15 cellular contexts compared by ENCODE assay signal in the genomic region with DNA sequence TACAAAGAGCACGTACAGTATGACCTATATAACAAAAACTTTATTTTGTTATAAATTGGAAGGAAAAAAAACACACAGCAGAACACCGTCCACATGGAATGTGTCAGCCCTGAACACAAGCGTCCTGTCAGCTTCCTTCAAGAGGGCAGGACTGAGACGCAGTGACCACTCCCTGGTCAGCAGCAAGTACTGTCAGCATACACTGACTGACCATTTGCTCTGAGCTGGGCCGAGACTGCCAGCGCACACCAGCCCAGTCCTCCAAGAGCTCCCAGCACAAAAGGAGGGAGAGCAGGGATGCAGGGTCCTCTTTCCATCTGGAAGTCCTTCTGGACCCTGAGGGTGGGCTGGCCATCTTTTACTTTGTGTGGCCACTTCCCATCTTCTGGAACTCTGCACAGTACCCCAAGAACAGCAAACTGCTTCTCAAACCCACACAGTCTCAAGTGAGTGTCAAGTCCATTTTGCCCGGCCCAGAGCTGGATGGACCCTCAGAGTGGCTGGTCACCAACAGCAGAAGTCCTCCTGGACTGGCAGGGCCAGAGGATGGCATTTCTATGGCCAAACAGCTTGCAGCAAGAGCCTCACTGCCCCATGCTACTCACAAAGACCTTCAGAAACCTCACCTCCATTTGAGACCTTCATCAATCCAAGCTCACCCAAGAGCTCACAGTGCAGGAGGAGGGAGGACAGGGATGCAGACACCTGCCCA. TPM values are rescaled to one million over a fixed set of nuclear protein-coding genes. Genes with fewer than 3 reads are reported as not detected.
DNase-seq lines count a peak whose midpoint lies in the region; ATAC-seq, FAIRE-seq and TF ChIP-seq lines count a peak whose summit lies in the region.
"Had no signal": no experiment of that assay in that cellular context is flagged by ENCODE, and none has a peak within 500 bp of the region (broad histone marks: within the 10 kb centered on the region; RNA-seq: fewer than 3 reads in every experiment).

No MANE protein-coding gene starts in this region.

- no peaks in the 10 kb centered on the region for H3K27me3 Mint-ChIP-seq in WTC11 (ENCODE audit: low read depth)

- 55 to 60% methylated on average over 7 of the region's 7 CpGs for WGBS in heart right ventricle, 2 donors
- 38 to 84% methylated on average over 1 to 7 of the region's 7 CpGs for WGBS in transverse colon (ENCODE audit: low coverage in 1 of 2), 2 donors

- H3K27ac ChIP-seq in heart right ventricle (peak overlapping the region in 9 of 10 donors; percentile 37 to 67 (median 46)), endothelial cell of umbilical vein (ENCODE audit: insufficient read depth, low read depth, low read length) (no peak overlapping the region), transverse colon (peak overlapping the region in 3 of 4 donors; percentile 28 to 57 (median 46)), tibial artery (no peak overlapping the region)

- POLR2A ChIA-PET in WTC11 (lab: Charles Lee) (no interaction called here), endothelial cell of umbilical vein (lab: Charles Lee) (no interaction called here)

- H3K36me3 ChIP-seq in heart right ventricle = peaks cover 0 to 19% (median 0%) of the 10 kb centered on the region in 9 donors
- peaks cover 0 to 11% of the 10 kb centered on the region in 2 experiments for H3K36me3 ChIP-seq in endothelial cell of umbilical vein (ENCODE audit: control insufficient read depth in 2 of 2, extremely low read depth in 1 of 2, insufficient read depth in 2 of 2, low read length in 2 of 2)
- no peaks in the 10 kb centered on the region for H3K36me3 ChIP-seq in transverse colon
- H3K36me3 ChIP-seq in tibial artery = no peaks in the 10 kb centered on the region

- peak in 7 of 8 donors; percentile 35 to 69 (median 54) for ATAC-seq in heart right ventricle
- no peak for ATAC-seq in WTC11
- ATAC-seq in GM19324 (IDR thresholded peaks at IDR 0.05; ENCODE audit: low FRiP score, unreplicated experiment) = no peak

- H3K27me3 ChIP-seq in heart right ventricle (peaks cover 0 to 4% (median 0%) of the 10 kb centered on the region in 7 donors), endothelial cell of umbilical vein (ENCODE audit: control insufficient read depth in 2 of 2, insufficient read depth in 2 of 2, low read length in 2 of 2) (no peaks in the 10 kb centered on the region), transverse colon (no peaks in the 10 kb centered on the region), tibial artery (no peaks in the 10 kb centered on the region)

- H3K4me1 ChIP-seq in heart right ventricle (peaks cover 0 to 59% (median 20%) of the 10 kb centered on the region in 9 donors), endothelial cell of umbilical vein (ENCODE audit: control insufficient read depth, extremely low read depth, insufficient read depth, low read length) (peaks cover 21% of the 10 kb centered on the region), transverse colon (peaks cover 6 to 46% (median 28%) of the 10 kb centered on the region in 4 donors), tibial artery (peaks cover 0 to 5% (median 0%) of the 10 kb centered on the region in 4 donors)

- peaks cover 24% of the 10 kb centered on the region for H3K36me3 Mint-ChIP-seq in WTC11

- DNase-seq in heart right ventricle = no peak
- DNase-seq in cardiac septum (ENCODE audit: low spot score) = no peak
- no peak for DNase-seq in WTC11 (ENCODE audit: low spot score)
- DNase-seq in endothelial cell of umbilical vein (ENCODE audit: low read depth, low spot score) = peak; percentile 33
- no peak for DNase-seq in transverse colon
- no peak for DNase-seq in tibial artery
- no peak for DNase-seq in NCI-H524 treated with DMSO at 0.1 percent for 48 hours (lab: John Stamatoyannopoulos, UW)
- DNase-seq: DND-41, NCI-H1105, NCI-H446 treated with DMSO at 0.1 percent for 48 hours, RPMI8226 had no signal

- TF ChIP-seq EP300 in transverse colon (IDR thresholded peaks at IDR 0.05; ENCODE audit: low read depth) = no peak

- peaks cover 4% of the 10 kb centered on the region; the same call in 1 of the 2 replicates for H3K9me3 Mint-ChIP-seq in WTC11
- H3K9me3 Mint-ChIP-seq: mesothelial cell of epicardium had no signal

- TF ChIP-seq POLR2A in endothelial cell of umbilical vein (IDR thresholded peaks at IDR 0.05; ENCODE audit: low read depth, low read length) (no peak), transverse colon (IDR thresholded peaks at IDR 0.05) (no peak)

- no peak overlapping the region for H3K4me3 Mint-ChIP-seq in WTC11
- H3K4me3 Mint-ChIP-seq: mesothelial cell of epicardium had no signal

- peaks cover 37% of the 10 kb centered on the region for H3K4me1 Mint-ChIP-seq in WTC11

- no TSS peak for BruUV-seq in endothelial cell of umbilical vein (replicated peaks; lab: Mats Ljungman, UMichigan)

- H3K9me3 ChIP-seq in heart right ventricle (no peaks in the 10 kb centered on the region), endothelial cell of umbilical vein (replicated peaks; ENCODE audit: control insufficient read depth, insufficient read depth, low read length) (no peaks in the 10 kb centered on the region), transverse colon (no peaks in the 10 kb centered on the region), tibial artery (no peaks in the 10 kb centered on the region)

- no peaks in the 10 kb centered on the region for H3K9me1 ChIP-seq in endothelial cell of umbilical vein (replicated peaks; ENCODE audit: control insufficient read depth, extremely low read depth, insufficient read depth, low read length)

- no peak overlapping the region for H3K4me2 ChIP-seq in endothelial cell of umbilical vein (ENCODE audit: insufficient read depth, low read length)

- H4K20me1 ChIP-seq in endothelial cell of umbilical vein (replicated peaks; ENCODE audit: control insufficient read depth, extremely low read depth, insufficient read depth, low read length) = no peaks in the 10 kb centered on the region

- peak; percentile 56 for FAIRE-seq in endothelial cell of umbilical vein (lab: Jason Lieb, UNC)
- FAIRE-seq: frontal cortex, TTC549 had no signal

- in situ Hi-C loops in transverse colon (cut with MboI; ENCODE audit: low pct_ligation_motif_present in 1 of 4, low pct_unique_long_range_greater_than_20kb in 1 of 4, low sequenced_read_pairs in 3 of 4) = loop anchor here in 1 of 4 donors (25.0 kb wide), 1 partner anchor 94 kb away; no protein-coding TSS in a partner anchor

- no peak overlapping the region for H3K9ac ChIP-seq in endothelial cell of umbilical vein (replicated peaks; ENCODE audit: extremely low read depth, insufficient read depth, low read length)

- no peak overlapping the region for H2AFZ ChIP-seq in endothelial cell of umbilical vein (ENCODE audit: low read depth, low read length)

- dilution Hi-C loops in endothelial cell of umbilical vein (cut with MboI; ENCODE audit: extremely low pct_ligation_motif_present, low sequenced_read_pairs) = no loop called here

- intact Hi-C loops in heart right ventricle (cut with DNase I) = no loop called here
- intact Hi-C loops in cardiac septum (cut with DNase I) = no loop called here
- intact Hi-C loops in endothelial cell of umbilical vein (cut with micrococcal nuclease) = no loop called here
- intact Hi-C loops in transverse colon (cut with DNase I; ENCODE audit: low total_unique reads) = no loop called here
- intact Hi-C loops in tibial artery (cut with DNase I; ENCODE audit: low total_unique reads) = no loop called here

- peak overlapping the region; percentile 19 for H3K27ac Mint-ChIP-seq in WTC11
- H3K27ac Mint-ChIP-seq: mesothelial cell of epicardium had no signal

- CTCF ChIA-PET in WTC11 (lab: Charles Lee) (interaction anchor here (1.3 to 1.7 kb wide), 2 partner anchors 51 to 83 kb away, joined by 3 to 8 read pairs; no protein-coding TSS in a partner anchor), endothelial cell of umbilical vein (lab: Charles Lee) (interaction anchor here (1.0 to 2.9 kb wide), 4 partner anchors 8 to 83 kb away, joined by 3 to 12 read pairs (median 7); no protein-coding TSS in a partner anchor)

- H3K4me3 ChIP-seq in heart right ventricle (no peak overlapping the region), endothelial cell of umbilical vein (replicated peaks in 1 of 3; ENCODE audit: insufficient read depth in 1 of 3, low read depth in 1 of 3, low read length in 3 of 3) (no peak overlapping the region), transverse colon (no peak overlapping the region), tibial artery (no peak overlapping the region)

- TF ChIP-seq CTCF in heart right ventricle (IDR thresholded peaks at IDR 0.05) = no peak
- no peak for TF ChIP-seq CTCF in WTC11 (IDR thresholded peaks at IDR 0.05)
- TF ChIP-seq CTCF in endothelial cell of umbilical vein (IDR thresholded peaks at IDR 0.05; ENCODE audit: extremely low read depth in 1 of 2, insufficient read depth in 1 of 2, low read depth in 1 of 2, low read length in 2 of 2) = no peak
- TF ChIP-seq CTCF in transverse colon (IDR thresholded peaks at IDR 0.05) = no peak
- TF ChIP-seq CTCF in tibial artery (IDR thresholded peaks at IDR 0.05) = no peak

- peaks cover 14% of the 10 kb centered on the region for H3K79me2 ChIP-seq in endothelial cell of umbilical vein (ENCODE audit: control insufficient read depth, insufficient read depth, low read length)

TF ChIP-seq in endothelial cell of umbilical vein, 7 proteins besides CTCF, POLR2A, EP300 and RAD21:
- no peak for TF ChIP-seq JUN (IDR thresholded peaks at IDR 0.05; ENCODE audit: borderline replicate concordance, insufficient read depth, insufficient read length, low read depth)
- TF ChIP-seq, protein P1, sequence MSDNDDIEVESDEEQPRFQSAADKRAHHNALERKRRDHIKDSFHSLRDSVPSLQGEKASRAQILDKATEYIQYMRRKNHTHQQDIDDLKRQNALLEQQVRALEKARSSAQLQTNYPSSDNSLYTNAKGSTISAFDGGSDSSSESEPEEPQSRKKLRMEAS (IDR thresholded peaks at IDR 0.05; ENCODE audit: insufficient read depth, insufficient read length) = no peak
- no peak for TF ChIP-seq GATA2 (IDR thresholded peaks at IDR 0.05; ENCODE audit: insufficient read depth, insufficient read length, low read depth, low read length)
- TF ChIP-seq FOS (IDR thresholded peaks at IDR 0.05; ENCODE audit: borderline replicate concordance, insufficient read depth, low read length) = no peak

RNA-seq across cellular contexts. Expression of gene CCDC88C, which starts 11.7 kb away (rescaled TPM):
- 1 to 10 TPM; 2.4 to 8.4 (median 4.9) TPM for total RNA-seq in heart right ventricle
- polyA plus RNA-seq in heart right ventricle = 1 to 10 TPM; 2.2 to 5.5 TPM
- total RNA-seq in cardiac septum = 2.6 TPM
- total RNA-seq in WTC11 (2021) = 46.4 to 64.8 TPM (median 46.6 TPM) in 3 replicates
- 29.6 and 52.1 TPM in 2 replicates for total RNA-seq in endothelial cell of umbilical vein
- polyA plus RNA-seq in endothelial cell of umbilical vein = 11.2 and 11.4 TPM in 2 replicates
- 10.1 and 12.1 TPM in 2 replicates for polyA plus RNA-seq in endothelial cell of umbilical vein (2011; cell fraction: cytosol; rRNA removed)
- 37.8 and 42.5 TPM in 2 replicates for polyA plus RNA-seq in endothelial cell of umbilical vein (2011; cell fraction: nucleus; rRNA removed)
- 11.1 and 12.5 TPM in 2 replicates for polyA plus RNA-seq in endothelial cell of umbilical vein (2012)
- 33.4 and 44.5 TPM in 2 replicates for polyA minus RNA-seq in endothelial cell of umbilical vein
- polyA minus RNA-seq in endothelial cell of umbilical vein (2011; cell fraction: cytosol; rRNA and poly(A)+ RNA removed) = 7.9 TPM
- polyA minus RNA-seq in endothelial cell of umbilical vein (2011; cell fraction: nucleus; rRNA and poly(A)+ RNA removed) = 40.9 and 45.2 TPM in 2 replicates
- total RNA-seq in transverse colon = 100 to 1,000 TPM in 1 of 4 donors, 10 to 100 TPM in 3; 29.5 to 171 (median 60.3) TPM

Comparison
In these comparisons a context has a peak if more than half of its experiments do, and no peak if none do; other contexts are left out.
1. ATAC-seq: peak in heart right ventricle (7 of 8); none in WTC11 (single experiment) and GM19324 (single experiment).
2. H3K27ac ChIP-seq: peak in heart right ventricle (9 of 10) and transverse colon (3 of 4); none in endothelial cell of umbilical vein (single experiment) and tibial artery (0 of 2).